Comparison of ENCODE assay signal across 24 cellular contexts in the genomic region with DNA sequence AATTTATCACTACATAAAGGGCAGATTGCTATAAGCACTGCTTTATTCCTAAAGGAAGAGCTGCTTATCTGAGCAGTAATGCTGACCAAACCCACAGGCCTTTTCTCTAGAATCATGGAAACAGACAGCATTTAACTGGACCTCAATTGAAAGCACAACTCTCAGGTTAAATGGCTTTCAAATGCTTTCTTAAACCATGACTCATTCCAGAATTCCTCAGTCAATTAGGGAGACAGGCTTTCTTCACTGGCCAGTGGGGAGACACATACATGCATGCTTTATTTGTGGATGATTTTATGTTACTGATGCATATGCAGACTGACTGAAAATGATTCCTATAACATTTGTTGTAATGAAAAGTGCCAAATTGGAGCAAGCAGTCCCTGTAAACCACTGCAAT.
DNase-seq lines count a peak whose midpoint lies in the region; ATAC-seq and TF ChIP-seq lines count a peak whose summit lies in the region.
"Had no signal": no experiment of that assay in that cellular context is flagged by ENCODE, and none has a peak within 500 bp of the region (broad histone marks: within the 10 kb centered on the region; RNA-seq: fewer than 3 reads in every experiment).

No MANE protein-coding gene starts in this region.

- POLR2A ChIA-PET in HEK293 (lab: Yijun Ruan, JAX) = no interaction called here
- POLR2A ChIA-PET in WTC11 (lab: Charles Lee) = no interaction called here

- H3K4me1 ChIP-seq in HEK293 (ENCODE audit: control insufficient read depth, insufficient read depth, low read length) = no peaks in the 10 kb centered on the region
- H3K4me1 ChIP-seq: upper lobe of right lung had no signal

- ATAC-seq in WTC11 (peak; percentile 59), HG03520 (IDR thresholded peaks at IDR 0.05; ENCODE audit: unreplicated experiment) (no peak), HG02763 (IDR thresholded peaks at IDR 0.05; ENCODE audit: unreplicated experiment) (no peak)
- ATAC-seq: activated CD8-positive, alpha-beta T cell treated with anti-CD3 and anti-CD28 coated beads, Interleukin-2, amount 10 ng/mL, durations not matched to agents 7 days and 5 days; activated T-cell treated with anti-CD3 and anti-CD28 coated beads, Interleukin-2, amount 50 U/mL, for 4 hours; stimulated activated naive CD8-positive, alpha-beta T cell treated with anti-CD3 and anti-CD28 coated beads, Interleukin-15, amount 100 ng/mL, for 72 hours; upper lobe of right lung had no signal

- intact Hi-C loops in activated T-helper 1 cell treated with anti-CD3 and anti-CD28 coated beads, Interleukin-12 subunit alpha, Interleukin-12 subunit beta, Interleukin-2, Interleukin-4 antibody, amounts not matched to agents 30 ng/mL and 10 ng/mL and 1 ng/mL, durations not matched to agents 14 hours and 24 hours and 36 hours (cut with micrococcal nuclease) = no loop called here

- no peaks in the 10 kb centered on the region for H3K27me3 Mint-ChIP-seq in WTC11 (ENCODE audit: low read depth)
- H3K27me3 Mint-ChIP-seq in activated T-helper 1 cell treated with anti-CD3 and anti-CD28 coated beads, Interleukin-12 subunit alpha, Interleukin-12 subunit beta, Interleukin-2, Interleukin-4 antibody, amounts not matched to agents 30 ng/mL and 10 ng/mL and 1 ng/mL, durations not matched to agents 14 hours and 24 hours and 36 hours (ENCODE audit: insufficient read depth) = no peaks in the 10 kb centered on the region
- H3K27me3 Mint-ChIP-seq: activated naive CD8-positive, alpha-beta T cell treated with anti-CD3 and anti-CD28 coated beads for 36 hours; stimulated activated naive CD8-positive, alpha-beta T cell treated with anti-CD3 and anti-CD28 coated beads, Interleukin-15, amount 100 ng/mL, for 72 hours had no signal

- peak overlapping the region; percentile 61 for H3K27ac Mint-ChIP-seq in WTC11
- no peak overlapping the region for H3K27ac Mint-ChIP-seq in activated T-helper 1 cell treated with anti-CD3 and anti-CD28 coated beads, Interleukin-12 subunit alpha, Interleukin-12 subunit beta, Interleukin-2, Interleukin-4 antibody, amounts not matched to agents 30 ng/mL and 10 ng/mL and 1 ng/mL, durations not matched to agents 14 hours and 24 hours and 36 hours
- H3K27ac Mint-ChIP-seq: activated CD8-positive, alpha-beta T cell treated with anti-CD3 and anti-CD28 coated beads, Interleukin-2, amount 10 ng/mL, durations not matched to agents 7 days and 5 days; activated naive CD8-positive, alpha-beta T cell treated with anti-CD3 and anti-CD28 coated beads for 36 hours had no signal

- H3K9me3 ChIP-seq in HEK293 (ENCODE audit: control insufficient read depth, insufficient read depth, low read depth, low read length) = no peaks in the 10 kb centered on the region
- H3K9me3 ChIP-seq: right lobe of liver, upper lobe of right lung had no signal

- CTCF ChIA-PET in HEK293 (lab: Yijun Ruan, JAX) (interaction anchor here (0.5 kb wide), 1 partner anchor 227 kb away, joined by 5 read pairs; no protein-coding TSS in a partner anchor), WTC11 (lab: Charles Lee) (interaction anchor here (0.7 to 1.8 kb wide), 4 partner anchors 10 to 272 kb away, joined by 3 to 5 read pairs (median 4); partner anchors contain the start of gene ACVR1C)

- H3K27ac ChIP-seq in HEK293 (ENCODE audit: extremely low read depth, low read depth, low read length) = no peak overlapping the region
- H3K27ac ChIP-seq: HL-60, upper lobe of right lung had no signal

- H3K4me3 ChIP-seq in HEK293 (ENCODE audit: low read depth, low read length) = no peak overlapping the region
- H3K4me3 ChIP-seq: right lobe of liver, upper lobe of right lung had no signal

- H3K36me3 Mint-ChIP-seq in WTC11 = peaks cover 50% of the 10 kb centered on the region
- peaks cover 73% of the 10 kb centered on the region for H3K36me3 Mint-ChIP-seq in activated T-helper 1 cell treated with anti-CD3 and anti-CD28 coated beads, Interleukin-12 subunit alpha, Interleukin-12 subunit beta, Interleukin-2, Interleukin-4 antibody, amounts not matched to agents 30 ng/mL and 10 ng/mL and 1 ng/mL, durations not matched to agents 14 hours and 24 hours and 36 hours (ENCODE audit: low read depth)

- DNase-seq in A172 (ENCODE audit: low spot score) (peak; percentile 21), WTC11 (ENCODE audit: low spot score) (no peak), fibroblast of peridontal ligament (ENCODE audit: extremely low read depth) (peak; percentile 63), NOMO-1 treated with dmso at 0.1 percent for 144 hours (lab: John Stamatoyannopoulos, UW; ENCODE audit: unreplicated experiment) (no peak)
- no peak for DNase-seq in activated T-helper 1 cell treated with anti-CD3 and anti-CD28 coated beads, Interleukin-12 subunit alpha, Interleukin-12 subunit beta, Interleukin-2, Interleukin-4 antibody, amounts not matched to agents 30 ng/mL and 10 ng/mL and 1 ng/mL, durations not matched to agents 14 hours and 24 hours and 36 hours (ENCODE audit: low spot score)
- DNase-seq: activated CD8-positive, alpha-beta T cell treated with anti-CD3 and anti-CD28 coated beads, Interleukin-2, amount 10 ng/mL, durations not matched to agents 7 days and 5 days; activated naive CD8-positive, alpha-beta T cell treated with anti-CD3 and anti-CD28 coated beads for 36 hours; activated T-cell treated with anti-CD3 and anti-CD28 coated beads, Interleukin-2, amount 50 U/mL, for 4 hours; H7; KG1; left colon; NCI-H1048; NCI-H2081; NCI-H526; occipital lobe; right lobe of liver; stimulated activated CD4-positive, alpha-beta T cell treated with anti-CD3 and anti-CD28 coated beads, Interleukin-1b, Interleukin-23, amount 100 ng/mL, for 48 hours; stimulated activated naive CD8-positive, alpha-beta T cell treated with anti-CD3 and anti-CD28 coated beads, Interleukin-15, amount 100 ng/mL, for 72 hours; T-helper 2 cell; upper lobe of right lung had no signal

- no peak overlapping the region for H3K4me3 Mint-ChIP-seq in WTC11
- no peak overlapping the region for H3K4me3 Mint-ChIP-seq in activated T-helper 1 cell treated with anti-CD3 and anti-CD28 coated beads, Interleukin-12 subunit alpha, Interleukin-12 subunit beta, Interleukin-2, Interleukin-4 antibody, amounts not matched to agents 30 ng/mL and 10 ng/mL and 1 ng/mL, durations not matched to agents 14 hours and 24 hours and 36 hours
- H3K4me3 Mint-ChIP-seq: activated CD8-positive, alpha-beta T cell treated with anti-CD3 and anti-CD28 coated beads, Interleukin-2, amount 10 ng/mL, durations not matched to agents 7 days and 5 days; activated naive CD8-positive, alpha-beta T cell treated with anti-CD3 and anti-CD28 coated beads for 36 hours; activated T-cell treated with anti-CD3 and anti-CD28 coated beads, Interleukin-2, amount 50 U/mL, for 4 hours; stimulated activated naive CD8-positive, alpha-beta T cell treated with anti-CD3 and anti-CD28 coated beads, Interleukin-15, amount 100 ng/mL, for 72 hours had no signal

- no peak for TF ChIP-seq CTCF in HEK293 (tag by site-specific recombination; IDR thresholded peaks at IDR 0.05)
- TF ChIP-seq CTCF in WTC11 (IDR thresholded peaks at IDR 0.05) = no peak

- peaks cover 25% of the 10 kb centered on the region for H3K9me3 Mint-ChIP-seq in WTC11
- H3K9me3 Mint-ChIP-seq in activated T-helper 1 cell treated with anti-CD3 and anti-CD28 coated beads, Interleukin-12 subunit alpha, Interleukin-12 subunit beta, Interleukin-2, Interleukin-4 antibody, amounts not matched to agents 30 ng/mL and 10 ng/mL and 1 ng/mL, durations not matched to agents 14 hours and 24 hours and 36 hours = peaks cover 26% of the 10 kb centered on the region

- H3K4me1 Mint-ChIP-seq in WTC11 = peaks cover 44% of the 10 kb centered on the region
- H3K4me1 Mint-ChIP-seq in activated T-helper 1 cell treated with anti-CD3 and anti-CD28 coated beads, Interleukin-12 subunit alpha, Interleukin-12 subunit beta, Interleukin-2, Interleukin-4 antibody, amounts not matched to agents 30 ng/mL and 10 ng/mL and 1 ng/mL, durations not matched to agents 14 hours and 24 hours and 36 hours (ENCODE audit: low read depth) = peaks cover 5% of the 10 kb centered on the region
- H3K4me1 Mint-ChIP-seq: activated naive CD8-positive, alpha-beta T cell treated with anti-CD3 and anti-CD28 coated beads for 36 hours; stimulated activated naive CD8-positive, alpha-beta T cell treated with anti-CD3 and anti-CD28 coated beads, Interleukin-15, amount 100 ng/mL, for 72 hours had no signal

- peaks cover 10 to 34% of the 10 kb centered on the region in 2 experiments; a peak in 2 of 3 replicates for H3K36me3 ChIP-seq in HEK293 (ENCODE audit: control insufficient read depth in 2 of 2, insufficient read depth in 1 of 2, low read length in 2 of 2)

TF ChIP-seq in HEK293, 187 proteins besides CTCF, POLR2A, EP300 and RAD21:
- TF ChIP-seq ZBTB8A (tag by site-specific recombination; IDR thresholded peaks at IDR 0.05) (no peak), SETDB1 (IDR thresholded peaks at IDR 0.05; ENCODE audit: insufficient read length, low read length) (peak; percentile 68)

TF ChIP-seq in WTC11, 78 proteins besides CTCF, POLR2A, EP300 and RAD21 (continues in another document):
- TF ChIP-seq MXD4 (CRISPR knock-in tag; IDR thresholded peaks at IDR 0.05; ENCODE audit: borderline replicate concordance) (no peak), FOXP1 (CRISPR knock-in tag; IDR thresholded peaks at IDR 0.05; ENCODE audit: borderline replicate concordance) (no peak), ZNF423 (CRISPR knock-in tag; IDR thresholded peaks at IDR 0.05) (no peak), RELA (CRISPR knock-in tag; IDR thresholded peaks at IDR 0.05; ENCODE audit: borderline replicate concordance) (no peak), USF2 (CRISPR knock-in tag; IDR thresholded peaks at IDR 0.05) (no peak), GRHL2 (CRISPR knock-in tag; IDR thresholded peaks at IDR 0.05; ENCODE audit: insufficient replicate concordance, severe bottlenecking) (no peak)
- TF ChIP-seq, protein P1, sequence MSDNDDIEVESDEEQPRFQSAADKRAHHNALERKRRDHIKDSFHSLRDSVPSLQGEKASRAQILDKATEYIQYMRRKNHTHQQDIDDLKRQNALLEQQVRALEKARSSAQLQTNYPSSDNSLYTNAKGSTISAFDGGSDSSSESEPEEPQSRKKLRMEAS (CRISPR knock-in tag; IDR thresholded peaks at IDR 0.05) = no peak

Comparison
In these comparisons a context has a peak if more than half of its experiments do, and no peak if none do; other contexts are left out.
1. DNase-seq: peak in A172 (single experiment) and fibroblast of peridontal ligament (single experiment); none in WTC11 (single experiment), activated T-helper 1 cell treated with anti-CD3 and anti-CD28 coated beads, Interleukin-12 subunit alpha, Interleukin-12 subunit beta, Interleukin-2, Interleukin-4 antibody, amounts not matched to agents 30 ng/mL and 10 ng/mL and 1 ng/mL, durations not matched to agents 14 hours and 24 hours and 36 hours (single experiment) and NOMO-1 treated with dmso at 0.1 percent for 144 hours (single experiment).